In the genomic region with DNA sequence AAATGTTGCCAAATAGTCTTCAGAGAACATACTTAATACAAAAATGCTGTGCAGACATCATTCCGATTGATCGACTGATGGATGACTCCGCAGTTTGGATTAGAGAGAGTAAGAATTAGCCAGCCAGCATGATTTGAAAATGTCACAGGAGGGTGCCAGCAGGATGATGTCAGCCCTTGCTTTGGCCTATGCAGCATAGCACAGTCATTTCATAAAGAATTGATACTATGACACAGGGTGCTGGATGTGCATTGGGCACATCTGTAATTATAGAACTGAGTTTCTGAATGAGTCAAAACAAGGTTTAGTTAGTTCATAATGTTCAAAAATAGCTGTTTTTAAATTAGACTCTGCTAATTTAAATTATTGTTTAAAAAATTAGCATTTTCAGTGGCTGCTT, we compare ENCODE assay signal across 8 cellular contexts. TPM values are rescaled to one million over a fixed set of nuclear protein-coding genes. Genes with fewer than 3 reads are reported as not detected.
DNase-seq lines count a peak whose midpoint lies in the region; ATAC-seq and TF ChIP-seq lines count a peak whose summit lies in the region.

No MANE protein-coding gene starts in this region.

- no peak overlapping the region for H4K8ac ChIP-seq in neuronal stem cell (ENCODE audit: low read depth, low read length)

- H3K4me1 Mint-ChIP-seq in effector memory CD8-positive, alpha-beta T cell (ENCODE audit: low read depth in 2 of 2), result peaks cover 0 to 20% of the 10 kb centered on the region in 2 donors

- H3K27ac ChIP-seq in WERI-Rb-1 (no peak overlapping the region), neuronal stem cell (replicated peaks; ENCODE audit: low read length) (no peak overlapping the region)

- H3K14ac ChIP-seq in neuronal stem cell (ENCODE audit: low read length), result no peak overlapping the region

- H3K27me3 Mint-ChIP-seq in effector memory CD8-positive, alpha-beta T cell, result no peaks in the 10 kb centered on the region

- H2AK5ac ChIP-seq in neuronal stem cell (ENCODE audit: low read depth, low read length), result no peak overlapping the region

- H3K4me2 ChIP-seq in neuronal stem cell (ENCODE audit: insufficient read depth, low read length, poor library complexity, severe bottlenecking), result no peak overlapping the region

- no peak overlapping the region for H4K91ac ChIP-seq in neuronal stem cell (ENCODE audit: low read depth, low read length, poor library complexity)

- H3K4me3 ChIP-seq in WERI-Rb-1 (ENCODE audit: low read depth, low read length), result no peak overlapping the region
- H3K4me3 ChIP-seq in neuronal stem cell (ENCODE audit: low read length in 2 of 2), result no peak overlapping the region

- H2BK5ac ChIP-seq in neuronal stem cell (ENCODE audit: low read length), result no peak overlapping the region

- no peak overlapping the region for H2BK15ac ChIP-seq in neuronal stem cell (ENCODE audit: low read length)

- DNase-seq in AG08395 (ENCODE audit: low spot score) (peak; percentile 51), amniotic stem cell (lab: John Stamatoyannopoulos, UW) (peak; percentile 32), midbrain (lab: John Stamatoyannopoulos, UW) (no peak), WERI-Rb-1 (no peak), neuronal stem cell (ENCODE audit: low spot score) (no peak)
- no peak for DNase-seq in effector memory CD8-positive, alpha-beta T cell

- H2BK120ac ChIP-seq in neuronal stem cell (ENCODE audit: low read depth, low read length), result no peak overlapping the region

- no peaks in the 10 kb centered on the region for H3K9me3 ChIP-seq in WERI-Rb-1 (ENCODE audit: severe bottlenecking)
- H3K9me3 ChIP-seq in neuronal stem cell (replicated peaks in 1 of 2; ENCODE audit: control insufficient read depth in 2 of 2, insufficient read depth in 1 of 2, low read depth in 1 of 2, low read length in 2 of 2), result no peaks in the 10 kb centered on the region

- no peaks in the 10 kb centered on the region for H3K9me3 Mint-ChIP-seq in effector memory CD8-positive, alpha-beta T cell

- no peak overlapping the region for H3K18ac ChIP-seq in neuronal stem cell (ENCODE audit: low read length)

- H3K79me1 ChIP-seq in neuronal stem cell (ENCODE audit: low read depth, low read length), result peaks cover 2% of the 10 kb centered on the region

- H3K9ac ChIP-seq in neuronal stem cell (ENCODE audit: low read depth, low read length, poor library complexity), result no peak overlapping the region

- no peak overlapping the region for H2AFZ ChIP-seq in neuronal stem cell (ENCODE audit: low read length)

- ATAC-seq in GM19025 (IDR thresholded peaks at IDR 0.05; ENCODE audit: low read depth, unreplicated experiment) (peak; percentile 92), HG03039 (IDR thresholded peaks at IDR 0.05; ENCODE audit: unreplicated experiment) (peak; percentile 93)
- ATAC-seq in effector memory CD8-positive, alpha-beta T cell (replicated peaks), result no peak

- H3K4ac ChIP-seq in neuronal stem cell (ENCODE audit: low read length), result no peak overlapping the region

- no peak for TF ChIP-seq CTCF in WERI-Rb-1 (IDR thresholded peaks at IDR 0.05; ENCODE audit: low read depth, low read length)

- no peaks in the 10 kb centered on the region for H3K27me3 ChIP-seq in WERI-Rb-1 (ENCODE audit: insufficient read depth, low read depth, severe bottlenecking)
- H3K27me3 ChIP-seq in neuronal stem cell (ENCODE audit: control insufficient read depth in 3 of 3, insufficient read depth in 3 of 3, low read depth in 1 of 3, low read length in 3 of 3), result no peaks in the 10 kb centered on the region

- peak overlapping the region in 1 of 2 donors; percentile 66 for H3K27ac Mint-ChIP-seq in effector memory CD8-positive, alpha-beta T cell

- H3K36me3 ChIP-seq in WERI-Rb-1 (peaks cover 35% of the 10 kb centered on the region), neuronal stem cell (replicated peaks in 1 of 2; ENCODE audit: control insufficient read depth in 2 of 2, insufficient read depth in 2 of 2, low read length in 2 of 2) (peaks cover 8 to 86% of the 10 kb centered on the region in 2 donors)

- no peak overlapping the region for H2BK12ac ChIP-seq in neuronal stem cell (ENCODE audit: low read length)

- peaks cover 24% of the 10 kb centered on the region for H3K36me3 Mint-ChIP-seq in effector memory CD8-positive, alpha-beta T cell (ENCODE audit: insufficient read depth)

- no peak overlapping the region for H3K4me3 Mint-ChIP-seq in effector memory CD8-positive, alpha-beta T cell

- H3K4me1 ChIP-seq in neuronal stem cell (ENCODE audit: control insufficient read depth in 2 of 2, insufficient read depth in 1 of 2, low read depth in 1 of 2, low read length in 2 of 2), result no peaks in the 10 kb centered on the region

- no peak overlapping the region for H3K23ac ChIP-seq in neuronal stem cell (ENCODE audit: low read depth, low read length, poor library complexity)

- WGBS in neuronal stem cell (ENCODE audit: extremely low coverage in 2 of 2, insufficient read length in 2 of 2, insufficient replicate concordance in 1 of 2), 2 donors, result no CpG with 5 or more reads among the region's 3 CpGs

RNA-seq across cellular contexts. Expression of gene TRAF5, which starts 21.6 kb away (rescaled TPM):
- 10.8 TPM for polyA plus RNA-seq in neuronal stem cell (2013, experiment 1 of 2)
- polyA plus RNA-seq in neuronal stem cell (2013, experiment 2 of 2), result 10.7 TPM

RNA-seq across cellular contexts. Expression of gene RCOR3, which starts 45.9 kb away (rescaled TPM):
- 26.0 TPM for polyA plus RNA-seq in neuronal stem cell (2013, experiment 1 of 2)
- polyA plus RNA-seq in neuronal stem cell (2013, experiment 2 of 2), result 26.8 TPM

Comparison
In these comparisons a context has a peak if more than half of its experiments do, and no peak if none do; other contexts are left out.
1. DNase-seq: peak in AG08395 (single experiment) and amniotic stem cell (single experiment); none in midbrain (single experiment), effector memory CD8-positive, alpha-beta T cell (0 of 3), WERI-Rb-1 (single experiment) and neuronal stem cell (single experiment).